In genomic region chr17:52158450-52159042, GRCh38 we compare ENCODE assay signal across 15 cellular contexts. TPM values are rescaled to one million over a fixed set of nuclear protein-coding genes. Genes with fewer than 3 reads are reported as not detected.
DNase-seq lines count a peak whose midpoint lies in the region; ATAC-seq and TF ChIP-seq lines count a peak whose summit lies in the region.
"Had no signal": no experiment of that assay in that cellular context is flagged by ENCODE, and none has a peak within 500 bp of the region (broad histone marks: within the 10 kb centered on the region; RNA-seq: fewer than 3 reads in every experiment).

Gene CA10, minus strand, starts transcription at chr17:52158714.

- H3K27me3 Mint-ChIP-seq in natural killer cell treated with Interleukin-12 subunit alpha and Interleukin-12 subunit beta and Interleukin-15 and Interleukin-18, amount 100 ng/mL, for 72 hours: peaks cover 25 to 33% of the 10 kb centered on the region in 2 donors
- peaks cover 33 to 45% of the 10 kb centered on the region in 2 donors for H3K27me3 Mint-ChIP-seq in natural killer cell (ENCODE audit: low read depth in 2 of 2)
- peaks cover 58% of the 10 kb centered on the region for H3K27me3 Mint-ChIP-seq in activated T-helper 17 cell treated with anti-CD3 and anti-CD28 coated beads, Interleukin-2, amount 50 U/mL, for 72 hours

- peak within 1 kb of the TSS; percentile 21 for H3K4me3 ChIP-seq in urinary bladder (ENCODE audit: low read depth, low read length)
- H3K4me3 ChIP-seq: ascending aorta had no signal

- H3K36me3 ChIP-seq in urinary bladder (ENCODE audit: insufficient read depth): no peaks in the 10 kb centered on the region
- H3K36me3 ChIP-seq: ascending aorta had no signal

- no peak within 1 kb of the TSS for H3K4me3 Mint-ChIP-seq in natural killer cell treated with Interleukin-12 subunit alpha and Interleukin-12 subunit beta and Interleukin-15 and Interleukin-18, amount 100 ng/mL, for 72 hours
- no peak within 1 kb of the TSS for H3K4me3 Mint-ChIP-seq in natural killer cell
- H3K4me3 Mint-ChIP-seq in activated T-helper 17 cell treated with anti-CD3 and anti-CD28 coated beads, Interleukin-2, amount 50 U/mL, for 72 hours: peak within 1 kb of the TSS; percentile 59

- ATAC-seq in natural killer cell treated with Interleukin-12 subunit alpha and Interleukin-12 subunit beta and Interleukin-15 and Interleukin-18, amount 100 ng/mL, for 72 hours: no peak
- ATAC-seq in natural killer cell (no peak), GM18868 (IDR thresholded peaks at IDR 0.05; ENCODE audit: unreplicated experiment) (no peak)
- peak; percentile 19 for ATAC-seq in activated T-helper 17 cell treated with anti-CD3 and anti-CD28 coated beads, Interleukin-2, amount 50 U/mL, for 72 hours (replicated peaks)
- ATAC-seq: HCT116, HepG2, PC-3 had no signal

- no peaks in the 10 kb centered on the region for H3K4me1 Mint-ChIP-seq in natural killer cell treated with Interleukin-12 subunit alpha and Interleukin-12 subunit beta and Interleukin-15 and Interleukin-18, amount 100 ng/mL, for 72 hours (ENCODE audit: low read depth in 2 of 2)
- H3K4me1 Mint-ChIP-seq in natural killer cell: no peaks in the 10 kb centered on the region
- H3K4me1 Mint-ChIP-seq in activated T-helper 17 cell treated with anti-CD3 and anti-CD28 coated beads, Interleukin-2, amount 50 U/mL, for 72 hours: peaks cover 5% of the 10 kb centered on the region

- peaks cover 4% of the 10 kb centered on the region for H3K4me1 ChIP-seq in urinary bladder (ENCODE audit: insufficient read depth)
- H3K4me1 ChIP-seq: ascending aorta had no signal

- TF ChIP-seq CTCF in natural killer cell (IDR thresholded peaks at IDR 0.05): no peak

- no peak within 1 kb of the TSS for H3K27ac Mint-ChIP-seq in natural killer cell treated with Interleukin-12 subunit alpha and Interleukin-12 subunit beta and Interleukin-15 and Interleukin-18, amount 100 ng/mL, for 72 hours
- no peak within 1 kb of the TSS for H3K27ac Mint-ChIP-seq in natural killer cell
- H3K27ac Mint-ChIP-seq in activated T-helper 17 cell treated with anti-CD3 and anti-CD28 coated beads, Interleukin-2, amount 50 U/mL, for 72 hours: no peak within 1 kb of the TSS

- DNase-seq in natural killer cell treated with Interleukin-12 subunit alpha and Interleukin-12 subunit beta and Interleukin-15 and Interleukin-18, amount 100 ng/mL, for 72 hours (ENCODE audit: low spot score): peak; percentile 60
- DNase-seq in natural killer cell (no peak), islet precursor cell (peak; percentile 87), 8988T (no peak), HPDE6-E6E7 (ENCODE audit: extremely low spot score) (no peak)
- DNase-seq: activated CD4-positive, alpha-beta T cell treated with anti-CD3 and anti-CD28 coated beads, Interleukin-2, amount 50 U/mL, for 1 hour; PC-3 had no signal

- H3K36me3 Mint-ChIP-seq in natural killer cell treated with Interleukin-12 subunit alpha and Interleukin-12 subunit beta and Interleukin-15 and Interleukin-18, amount 100 ng/mL, for 72 hours: peaks cover 6% of the 10 kb centered on the region
- peaks cover 14% of the 10 kb centered on the region for H3K36me3 Mint-ChIP-seq in natural killer cell
- no peaks in the 10 kb centered on the region for H3K36me3 Mint-ChIP-seq in activated T-helper 17 cell treated with anti-CD3 and anti-CD28 coated beads, Interleukin-2, amount 50 U/mL, for 72 hours (ENCODE audit: low read depth)
- H3K36me3 Mint-ChIP-seq: CD8-positive, alpha-beta memory T cell had no signal

- H3K27ac ChIP-seq in urinary bladder (ENCODE audit: low read depth): no peak within 1 kb of the TSS
- H3K27ac ChIP-seq: ascending aorta had no signal

- peaks cover 5% of the 10 kb centered on the region for H3K9me3 Mint-ChIP-seq in natural killer cell treated with Interleukin-12 subunit alpha and Interleukin-12 subunit beta and Interleukin-15 and Interleukin-18, amount 100 ng/mL, for 72 hours
- H3K9me3 Mint-ChIP-seq in natural killer cell: peaks cover 0 to 5% of the 10 kb centered on the region in 2 donors
- no peaks in the 10 kb centered on the region for H3K9me3 Mint-ChIP-seq in activated T-helper 17 cell treated with anti-CD3 and anti-CD28 coated beads, Interleukin-2, amount 50 U/mL, for 72 hours

- intact Hi-C loops in natural killer cell (cut with micrococcal nuclease): no loop called here

- WGBS in urinary bladder: 1% methylated on average over 52 of the region's 52 CpGs

RNA-seq across cellular contexts. Expression of gene CA10, which starts in this region (rescaled TPM):
- not detected for total RNA-seq in natural killer cell treated with Interleukin-12 subunit alpha and Interleukin-12 subunit beta and Interleukin-15 and Interleukin-18, amount 100 ng/mL, for 72 hours
- total RNA-seq in natural killer cell (not detected), urinary bladder (2.2 TPM)
- total RNA-seq in activated T-helper 17 cell treated with anti-CD3 and anti-CD28 coated beads, Interleukin-2, amount 50 U/mL, for 72 hours: under 1 TPM in 1 of 2 donors, not detected in 1; 0.56 TPM
- polyA plus RNA-seq in urinary bladder: 0.24 TPM
- total RNA-seq: ascending aorta, HepG2, PC-3, posterior vena cava had no signal
- polyA plus RNA-seq: CD8-positive, alpha-beta memory T cell; HepG2 had no signal

Comparison
In these comparisons a context has a peak if more than half of its experiments do, and no peak if none do; other contexts are left out.
1. Peak in DNase-seq in natural killer cell treated with Interleukin-12 subunit alpha and Interleukin-12 subunit beta and Interleukin-15 and Interleukin-18, amount 100 ng/mL, for 72 hours; RNA of the gene not detected or under 1 TPM.
2. Peak in ATAC-seq in activated T-helper 17 cell treated with anti-CD3 and anti-CD28 coated beads, Interleukin-2, amount 50 U/mL, for 72 hours; RNA of the gene not detected or under 1 TPM.